In the genomic region with DNA sequence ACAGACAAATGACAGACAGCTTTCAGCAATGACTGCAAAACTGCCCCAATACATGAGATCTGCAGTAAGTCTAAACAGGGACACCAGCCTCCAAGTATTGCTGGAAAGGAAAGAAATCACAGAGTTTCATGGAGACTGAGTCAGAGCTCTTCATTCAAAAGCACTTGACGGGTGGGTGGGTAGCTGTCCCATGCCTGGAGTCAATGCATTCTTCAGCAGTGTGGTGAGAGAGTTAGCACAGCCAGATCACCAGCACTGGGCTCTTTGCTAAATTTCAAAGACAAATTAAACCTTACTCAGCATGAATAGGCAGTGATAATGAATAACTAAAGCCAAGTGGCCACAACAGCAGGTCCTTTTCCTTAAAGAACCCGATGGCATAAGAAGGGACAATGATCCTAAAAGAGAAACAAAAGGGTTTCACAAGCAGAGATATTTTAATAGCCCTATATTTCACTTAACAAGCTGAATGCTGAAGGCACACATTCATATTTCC, we compare ENCODE assay signal across 19 cellular contexts.
"Had no signal": no experiment of that assay in that cellular context is flagged by ENCODE, and none has a peak within 500 bp of the region (broad histone marks: within the 10 kb centered on the region; RNA-seq: fewer than 3 reads in every experiment).

No MANE protein-coding gene starts in this region.

- ATAC-seq: activated CD8-positive, alpha-beta T cell treated with anti-CD3 and anti-CD28 coated beads, Interleukin-2, amount 10 ng/mL, durations not matched to agents 7 days and 5 days; activated T-cell treated with anti-CD3 and anti-CD28 coated beads, Interleukin-2, amount 50 U/mL, for 4 hours; effector memory CD8-positive, alpha-beta T cell; psoas muscle; right cardiac atrium; stimulated activated memory B cell treated with anti-CD40 and anti-IgM and Interleukin-4, amounts not matched to agents 10 μg/mL and 1 μg/mL and 100 μg/mL, for 72 hours; T-cell; upper lobe of right lung had no signal

- H3K9me3 Mint-ChIP-seq: activated naive CD4-positive, alpha-beta T cell treated with anti-CD3 and anti-CD28 coated beads, Interleukin-2, amount 50 U/mL, for 24 hours had no signal

- H3K4me1 ChIP-seq: adrenal gland, psoas muscle, testis, upper lobe of right lung had no signal

- H3K36me3 ChIP-seq: adrenal gland, cardiac muscle cell, upper lobe of right lung had no signal

- DNase-seq: activated CD4-positive, alpha-beta T cell treated with anti-CD3 and anti-CD28 coated beads, Interleukin-2, amount 10 ng/mL, durations not matched to agents 7 days and 5 days; activated CD4-positive, CD25-positive, alpha-beta regulatory T cell; activated CD8-positive, alpha-beta T cell treated with anti-CD3 and anti-CD28 coated beads, Interleukin-2, amount 10 ng/mL, durations not matched to agents 7 days and 5 days; activated effector memory CD4-positive, alpha-beta T cell treated with anti-CD3 and anti-CD28 coated beads, Interleukin-2, amount 50 U/mL, for 16 hours; activated T-cell treated with anti-CD3 and anti-CD28 coated beads, Interleukin-2, amount 50 U/mL, for 4 hours; adrenal gland; effector memory CD8-positive, alpha-beta T cell; foreskin fibroblast; left colon; psoas muscle; right cardiac atrium; stimulated activated CD4-positive, alpha-beta T cell treated with anti-CD3 and anti-CD28 coated beads, Interleukin-4, amount 100 ng/mL, for 4 hours; T-cell; testis; upper lobe of right lung had no signal

- H3K27ac ChIP-seq: adrenal gland, cardiac muscle cell, psoas muscle, testis, upper lobe of right lung had no signal

- H3K4me1 Mint-ChIP-seq: activated CD4-positive, alpha-beta T cell treated with anti-CD3 and anti-CD28 coated beads, Interleukin-2, amount 10 ng/mL, durations not matched to agents 7 days and 5 days; activated naive CD4-positive, alpha-beta T cell treated with anti-CD3 and anti-CD28 coated beads, Interleukin-2, amount 50 U/mL, for 24 hours; neural crest cell; stimulated activated memory B cell treated with anti-CD40 and anti-IgM and Interleukin-4, amounts not matched to agents 10 μg/mL and 1 μg/mL and 100 μg/mL, for 72 hours; T-cell had no signal

- H3K27me3 Mint-ChIP-seq: activated CD4-positive, alpha-beta T cell treated with anti-CD3 and anti-CD28 coated beads, Interleukin-2, amount 10 ng/mL, durations not matched to agents 7 days and 5 days; activated naive CD4-positive, alpha-beta T cell treated with anti-CD3 and anti-CD28 coated beads, Interleukin-2, amount 50 U/mL, for 24 hours; effector memory CD8-positive, alpha-beta T cell; stimulated activated memory B cell treated with anti-CD40 and anti-IgM and Interleukin-4, amounts not matched to agents 10 μg/mL and 1 μg/mL and 100 μg/mL, for 72 hours; T-cell had no signal

- H3K27ac Mint-ChIP-seq: activated CD4-positive, alpha-beta T cell treated with anti-CD3 and anti-CD28 coated beads, Interleukin-2, amount 10 ng/mL, durations not matched to agents 7 days and 5 days; activated CD8-positive, alpha-beta T cell treated with anti-CD3 and anti-CD28 coated beads, Interleukin-2, amount 10 ng/mL, durations not matched to agents 7 days and 5 days; activated naive CD4-positive, alpha-beta T cell treated with anti-CD3 and anti-CD28 coated beads, Interleukin-2, amount 50 U/mL, for 24 hours; effector memory CD8-positive, alpha-beta T cell; stimulated activated memory B cell treated with anti-CD40 and anti-IgM and Interleukin-4, amounts not matched to agents 10 μg/mL and 1 μg/mL and 100 μg/mL, for 72 hours; T-cell had no signal

- H3K27me3 ChIP-seq: adrenal gland, testis, upper lobe of right lung had no signal

- H3K4me3 Mint-ChIP-seq: activated CD4-positive, alpha-beta T cell treated with anti-CD3 and anti-CD28 coated beads, Interleukin-2, amount 10 ng/mL, durations not matched to agents 7 days and 5 days; activated CD8-positive, alpha-beta T cell treated with anti-CD3 and anti-CD28 coated beads, Interleukin-2, amount 10 ng/mL, durations not matched to agents 7 days and 5 days; activated naive CD4-positive, alpha-beta T cell treated with anti-CD3 and anti-CD28 coated beads, Interleukin-2, amount 50 U/mL, for 24 hours; activated T-cell treated with anti-CD3 and anti-CD28 coated beads, Interleukin-2, amount 50 U/mL, for 4 hours; effector memory CD8-positive, alpha-beta T cell; neural crest cell; stimulated activated memory B cell treated with anti-CD40 and anti-IgM and Interleukin-4, amounts not matched to agents 10 μg/mL and 1 μg/mL and 100 μg/mL, for 72 hours; T-cell had no signal

- H3K9me3 ChIP-seq: testis, upper lobe of right lung had no signal

- H3K4me3 ChIP-seq: adrenal gland, cardiac muscle cell, psoas muscle, testis, upper lobe of right lung had no signal

- H3K36me3 Mint-ChIP-seq: activated naive CD4-positive, alpha-beta T cell treated with anti-CD3 and anti-CD28 coated beads, Interleukin-2, amount 50 U/mL, for 24 hours; stimulated activated memory B cell treated with anti-CD40 and anti-IgM and Interleukin-4, amounts not matched to agents 10 μg/mL and 1 μg/mL and 100 μg/mL, for 72 hours; T-cell had no signal
